In the genomic region with DNA sequence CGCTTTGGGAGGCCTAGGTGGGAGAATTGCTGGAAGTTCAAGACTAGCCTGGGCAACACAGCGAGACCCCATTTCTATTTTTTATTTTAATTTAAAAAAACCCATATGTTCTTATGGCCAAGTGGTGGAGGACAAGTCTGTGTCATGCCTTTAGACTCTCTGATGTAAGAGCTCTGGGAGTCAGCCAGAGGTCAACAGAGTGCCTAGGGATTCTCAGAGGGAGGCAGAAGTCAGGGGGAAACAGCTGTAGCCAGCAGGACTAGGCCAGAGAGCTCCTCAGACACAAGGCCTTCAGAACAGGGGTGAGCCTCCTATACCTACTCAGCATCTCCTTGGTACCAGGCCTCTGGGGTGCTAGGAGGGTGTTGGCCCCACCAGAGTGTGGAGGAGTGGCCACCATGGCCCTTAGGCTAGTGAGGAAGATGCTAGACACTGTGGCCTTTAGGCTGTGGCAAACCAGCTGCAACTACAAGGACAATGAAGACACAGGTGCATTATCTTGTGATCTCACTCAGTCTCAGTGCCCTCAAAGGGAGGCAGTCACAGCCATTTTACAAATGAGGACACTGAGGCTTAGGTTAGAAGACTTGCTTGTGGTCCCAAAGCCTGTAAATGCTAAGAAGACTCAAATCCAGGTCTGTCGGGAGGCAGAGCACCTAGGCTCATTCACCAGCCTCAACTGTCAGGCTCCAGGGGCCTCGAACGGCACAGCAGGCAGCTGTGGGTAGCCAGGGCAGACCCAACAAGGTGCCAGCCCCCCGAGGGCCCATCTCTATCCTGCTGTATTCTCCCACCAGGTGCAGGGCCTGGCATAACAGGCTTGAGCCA, we compare ENCODE assay signal across 9 cellular contexts. TPM values are rescaled to one million over a fixed set of nuclear protein-coding genes. Genes with fewer than 3 reads are reported as not detected.
A peak's percentile ranks its signal among the peaks of the same experiment; 100 is the strongest.
DNase-seq lines count a peak whose midpoint lies in the region; ATAC-seq and TF ChIP-seq lines count a peak whose summit lies in the region.
"Had no signal": no experiment of that assay in that cellular context is flagged by ENCODE, and none has a peak within 500 bp of the region (broad histone marks: within the 10 kb centered on the region; RNA-seq: fewer than 3 reads in every experiment).

No MANE protein-coding gene starts in this region.

- H3K9ac ChIP-seq in mammary epithelial cell (ENCODE audit: insufficient read depth, low read length): no peak overlapping the region
- no peak overlapping the region for H3K9ac ChIP-seq in liver (ENCODE audit: low read depth in 1 of 2, low read length in 2 of 2)

- BruUV-seq in MCF 10A (replicated peaks; lab: Mats Ljungman, UMichigan): no TSS peak
- no TSS peak for BruUV-seq in mammary epithelial cell (replicated peaks; lab: Mats Ljungman, UMichigan)

- CTCF ChIA-PET in MCF 10A (lab: Yijun Ruan, JAX) (interaction anchor here (0.6 to 2.8 kb wide), 6 partner anchors 11 to 624 kb away, joined by 3 to 16 read pairs (median 4); no protein-coding TSS in a partner anchor), mammary epithelial cell (lab: Charles Lee; ENCODE audit: low non-redundant PET) (interaction anchor here (0.9 kb wide), 1 partner anchor 27 kb away, joined by 5 read pairs; no protein-coding TSS in a partner anchor)

- TF ChIP-seq POLR2A in vagina (IDR thresholded peaks at IDR 0.05): no peak

- H3K4me3 ChIP-seq in mammary epithelial cell (replicated peaks in 1 of 3; ENCODE audit: insufficient read depth in 1 of 3, low read depth in 2 of 3, low read length in 3 of 3) (no peak overlapping the region), astrocyte of the spinal cord (ENCODE audit: low read depth, low read length) (no peak overlapping the region), liver (ENCODE audit: low read depth in 1 of 3, low read length in 3 of 3) (no peak overlapping the region), vagina (no peak overlapping the region)

- 90% methylated on average over 4 of the region's 6 CpGs for WGBS in mammary epithelial cell (ENCODE audit: low coverage, missing lambda C conversion rate)
- 92% methylated on average over 6 of the region's 6 CpGs for WGBS in liver

- H3K27me3 ChIP-seq in mammary epithelial cell (ENCODE audit: insufficient read depth, low read length): no peaks in the 10 kb centered on the region
- no peaks in the 10 kb centered on the region for H3K27me3 ChIP-seq in liver (ENCODE audit: control insufficient read depth in 4 of 4, insufficient read depth in 4 of 4, low read length in 3 of 4)
- H3K27me3 ChIP-seq in vagina: no peaks in the 10 kb centered on the region

- no peaks in the 10 kb centered on the region for H4K20me1 ChIP-seq in mammary epithelial cell (ENCODE audit: insufficient read depth, low read length)

- no peak for ATAC-seq in stimulated activated naive B cell treated with anti-CD40 and anti-IgM and Interleukin-4, amounts not matched to agents 10 μg/mL and 1 μg/mL and 100 μg/mL, for 72 hours (replicated peaks)
- no peak for ATAC-seq in GM18520 (IDR thresholded peaks at IDR 0.05; ENCODE audit: unreplicated experiment)

- POLR2A ChIA-PET in MCF 10A (lab: Yijun Ruan, JAX): interaction anchor here (0.9 to 1.2 kb wide), 2 partner anchors 33 to 42 kb away, joined by 3 read pairs; no protein-coding TSS in a partner anchor

- no peak overlapping the region for H2AFZ ChIP-seq in mammary epithelial cell (ENCODE audit: low read depth, low read length)

- H3K9me3 ChIP-seq in mammary epithelial cell (replicated peaks; ENCODE audit: insufficient read depth, low read length) (no peaks in the 10 kb centered on the region), liver (ENCODE audit: control insufficient read depth in 4 of 4, low read length in 3 of 4) (no peaks in the 10 kb centered on the region), vagina (no peaks in the 10 kb centered on the region)

- no peaks in the 10 kb centered on the region for H3K27me3 Mint-ChIP-seq in MCF 10A (ENCODE audit: insufficient read depth, unreplicated experiment)
- peaks cover 0 to 10% of the 10 kb centered on the region in 2 donors for H3K27me3 Mint-ChIP-seq in stimulated activated naive B cell treated with anti-CD40 and anti-IgM and Interleukin-4, amounts not matched to agents 10 μg/mL and 1 μg/mL and 100 μg/mL, for 72 hours

- in situ Hi-C loops in mammary epithelial cell (cut with MboI; ENCODE audit: low sequenced_read_pairs in 2 of 2): no loop called here
- in situ Hi-C loops in astrocyte of the spinal cord (cut with HindIII; ENCODE audit: low sequenced_read_pairs): no loop called here

- H3K27ac Mint-ChIP-seq in MCF 10A (ENCODE audit: low read depth, unreplicated experiment): no peak overlapping the region
- no peak overlapping the region for H3K27ac Mint-ChIP-seq in stimulated activated naive B cell treated with anti-CD40 and anti-IgM and Interleukin-4, amounts not matched to agents 10 μg/mL and 1 μg/mL and 100 μg/mL, for 72 hours

- DNase-seq in MCF 10A (ENCODE audit: unreplicated experiment): peak; percentile 76
- no peak for DNase-seq in mammary epithelial cell
- peak; percentile 75 for DNase-seq in astrocyte of the spinal cord (ENCODE audit: low read depth, low spot score)
- no peak for DNase-seq in vagina (ENCODE audit: extremely low spot score in 2 of 2)
- DNase-seq in inferior parietal cortex (ENCODE audit: extremely low spot score): no peak
- DNase-seq in stimulated activated naive B cell treated with anti-CD40 and anti-IgM and Interleukin-4, amounts not matched to agents 10 μg/mL and 1 μg/mL and 100 μg/mL, for 72 hours: no peak
- DNase-seq: NCI-H510A treated with DMSO at 0.1 percent for 48 hours had no signal

- no peak overlapping the region for H3K4me3 Mint-ChIP-seq in MCF 10A (ENCODE audit: unreplicated experiment)
- H3K4me3 Mint-ChIP-seq in stimulated activated naive B cell treated with anti-CD40 and anti-IgM and Interleukin-4, amounts not matched to agents 10 μg/mL and 1 μg/mL and 100 μg/mL, for 72 hours: no peak overlapping the region

- H3K79me2 ChIP-seq in mammary epithelial cell (ENCODE audit: insufficient read depth, low read length): no peaks in the 10 kb centered on the region

- H3K4me1 Mint-ChIP-seq in MCF 10A (ENCODE audit: insufficient read depth, unreplicated experiment): no peaks in the 10 kb centered on the region
- H3K4me1 Mint-ChIP-seq in stimulated activated naive B cell treated with anti-CD40 and anti-IgM and Interleukin-4, amounts not matched to agents 10 μg/mL and 1 μg/mL and 100 μg/mL, for 72 hours: no peaks in the 10 kb centered on the region

- no peaks in the 10 kb centered on the region for H3K9me3 Mint-ChIP-seq in MCF 10A (ENCODE audit: unreplicated experiment)
- H3K9me3 Mint-ChIP-seq in stimulated activated naive B cell treated with anti-CD40 and anti-IgM and Interleukin-4, amounts not matched to agents 10 μg/mL and 1 μg/mL and 100 μg/mL, for 72 hours: no peaks in the 10 kb centered on the region

- H3K4me2 ChIP-seq in mammary epithelial cell (ENCODE audit: insufficient read depth, low read depth, low read length): no peak overlapping the region

- H3K36me3 ChIP-seq in mammary epithelial cell (ENCODE audit: insufficient read depth, low read length) (no peaks in the 10 kb centered on the region), liver (ENCODE audit: control insufficient read depth in 4 of 4, insufficient read depth in 3 of 4, low read depth in 1 of 4, low read length in 3 of 4) (no peaks in the 10 kb centered on the region), vagina (no peaks in the 10 kb centered on the region)

- no peaks in the 10 kb centered on the region for H3K36me3 Mint-ChIP-seq in MCF 10A (ENCODE audit: insufficient read depth, unreplicated experiment)
- H3K36me3 Mint-ChIP-seq in stimulated activated naive B cell treated with anti-CD40 and anti-IgM and Interleukin-4, amounts not matched to agents 10 μg/mL and 1 μg/mL and 100 μg/mL, for 72 hours: peaks cover 0 to 3% of the 10 kb centered on the region in 2 donors

- TF ChIP-seq CTCF in MCF 10A (IDR thresholded peaks at IDR 0.05; ENCODE audit: unreplicated experiment) (no peak), mammary epithelial cell (conservative IDR thresholded peaks at IDR 0.05 in 1 of 2, IDR thresholded peaks at IDR 0.05 in 1 of 2; ENCODE audit: extremely low read depth in 1 of 2, insufficient read depth in 1 of 2, low read depth in 1 of 2, low read length in 2 of 2) (no peak), astrocyte of the spinal cord (IDR thresholded peaks at IDR 0.05; ENCODE audit: low read depth, low read length) (no peak), liver (IDR thresholded peaks at IDR 0.05; ENCODE audit: low read depth, low read length, missing input control) (no peak), vagina (IDR thresholded peaks at IDR 0.05) (no peak)

- intact Hi-C loops in MCF 10A (cut with micrococcal nuclease): no loop called here
- intact Hi-C loops in mammary epithelial cell (cut with micrococcal nuclease): no loop called here
- intact Hi-C loops in vagina (cut with DNase I): no loop called here

- dilution Hi-C loops in mammary epithelial cell (cut with HindIII; ENCODE audit: low sequenced_read_pairs): no loop called here

- TF ChIP-seq RAD21 in liver (IDR thresholded peaks at IDR 0.05): no peak

- H3K4me1 ChIP-seq in mammary epithelial cell (ENCODE audit: insufficient read depth, low read length) (peaks cover 10% of the 10 kb centered on the region), liver (ENCODE audit: control insufficient read depth in 4 of 4, insufficient read depth in 4 of 4, low read length in 3 of 4) (peaks cover 0 to 8% (median 4%) of the 10 kb centered on the region in 4 donors), vagina (peaks cover 24% of the 10 kb centered on the region)

- no peak overlapping the region for H3K27ac ChIP-seq in mammary epithelial cell (ENCODE audit: insufficient read depth, low read depth, low read length)
- H3K27ac ChIP-seq in liver (ENCODE audit: low read depth in 1 of 2, low read length in 2 of 2): no peak overlapping the region
- H3K27ac ChIP-seq in vagina: peak overlapping the region; percentile 39

RNA-seq across cellular contexts. Expression of gene ZP1, which starts 5.0 kb away (rescaled TPM):
- total RNA-seq in MCF 10A (2022): not detected in 2 replicates
- total RNA-seq in mammary epithelial cell: not detected
- not detected for polyA plus RNA-seq in mammary epithelial cell
- not detected for polyA minus RNA-seq in mammary epithelial cell
- not detected for total RNA-seq in liver
- polyA plus RNA-seq in liver: not detected
- total RNA-seq in vagina: not detected

RNA-seq across cellular contexts. Expression of gene PTGDR2, which starts 16.6 kb away (rescaled TPM):
- total RNA-seq in MCF 10A (2022): not detected in 2 replicates
- not detected for total RNA-seq in mammary epithelial cell
- 0.01 TPM for polyA plus RNA-seq in mammary epithelial cell
- polyA minus RNA-seq in mammary epithelial cell: not detected
- total RNA-seq in liver: 1 to 10 TPM in 1 of 2 donors, under 1 TPM in 1; 0.08 to 7.1 TPM
- under 1 TPM; 0.09 to 0.54 TPM for polyA plus RNA-seq in liver
- 0.25 TPM for total RNA-seq in vagina

RNA-seq across cellular contexts. Expression of gene CCDC86, which starts 30.4 kb away (rescaled TPM):
- total RNA-seq in MCF 10A (2022) (37.5 and 57.8 TPM in 2 replicates), mammary epithelial cell (10 to 100 TPM; 14.7 to 58.0 TPM), liver (1 to 10 TPM; 5.0 to 5.2 TPM), vagina (26.3 TPM)
- polyA plus RNA-seq in mammary epithelial cell (43.1 TPM), liver (1 to 10 TPM; 6.2 to 9.4 TPM)
- 31.8 TPM for polyA minus RNA-seq in mammary epithelial cell

RNA-seq across cellular contexts. Expression of gene PRPF19, which starts 34.0 kb away (rescaled TPM):
- 99.0 and 115 TPM in 2 replicates for total RNA-seq in MCF 10A (2022)
- 10 to 100 TPM; 70.0 to 93.2 TPM for total RNA-seq in mammary epithelial cell
- 93.7 TPM for polyA plus RNA-seq in mammary epithelial cell
- polyA minus RNA-seq in mammary epithelial cell: 96.3 TPM
- total RNA-seq in liver: 10 to 100 TPM; 36.2 to 44.6 TPM
- 10 to 100 TPM; 25.4 to 57.1 TPM for polyA plus RNA-seq in liver
- 54.0 TPM for total RNA-seq in vagina

RNA-seq across cellular contexts. Expression of gene TMEM109, which starts 41.6 kb away (rescaled TPM):
- total RNA-seq in MCF 10A (2022) (39.5 and 45.8 TPM in 2 replicates), mammary epithelial cell (10 to 100 TPM; 19.8 to 44.9 TPM), liver (10 to 100 TPM; 20.6 to 21.2 TPM), vagina (127 TPM)
- polyA plus RNA-seq in mammary epithelial cell (35.0 TPM), liver (10 to 100 TPM; 40.0 to 40.3 TPM)
- polyA minus RNA-seq in mammary epithelial cell: 50.8 TPM

Comparison
In these comparisons a context has a peak if more than half of its experiments do, and no peak if none do; other contexts are left out.
1. DNase-seq: peak in MCF 10A (single experiment) and astrocyte of the spinal cord (single experiment); none in mammary epithelial cell (single experiment), vagina (0 of 2), inferior parietal cortex (single experiment) and stimulated activated naive B cell treated with anti-CD40 and anti-IgM and Interleukin-4, amounts not matched to agents 10 μg/mL and 1 μg/mL and 100 μg/mL, for 72 hours (single experiment).